Comparison of ENCODE assay signal across 8 cellular contexts in genomic region chr12:55965941-55966407, GRCh38. TPM values are rescaled to one million over a fixed set of nuclear protein-coding genes. Genes with fewer than 3 reads are reported as not detected.
DNase-seq lines count a peak whose midpoint lies in the region; ATAC-seq, FAIRE-seq and TF ChIP-seq lines count a peak whose summit lies in the region.

Gene PMEL (minus strand): TSS chr12:55966042. CDS start chr12:55966011, 31 bp downstream.

- peaks cover 34% of the 10 kb centered on the region for H3K4me1 Mint-ChIP-seq in CD8-positive, alpha-beta T cell (ENCODE audit: low read depth)
- peaks cover 31% of the 10 kb centered on the region for H3K4me1 Mint-ChIP-seq in central memory CD8-positive, alpha-beta T cell

- peak within 1 kb of the TSS; percentile 85 for H3K27ac Mint-ChIP-seq in CD8-positive, alpha-beta T cell
- peak within 1 kb of the TSS; percentile 89 for H3K27ac Mint-ChIP-seq in central memory CD8-positive, alpha-beta T cell (ENCODE audit: low read depth)

- peaks cover 4% of the 10 kb centered on the region for H3K36me3 Mint-ChIP-seq in CD8-positive, alpha-beta T cell
- peaks cover 9% of the 10 kb centered on the region for H3K36me3 Mint-ChIP-seq in central memory CD8-positive, alpha-beta T cell (ENCODE audit: insufficient read depth)

- peaks cover 17% of the 10 kb centered on the region for H3K79me2 ChIP-seq in KMS-11 (ENCODE audit: insufficient read depth, low read depth)

- CTCF ChIA-PET in CD8-positive, alpha-beta T cell (lab: Charles Lee) = no interaction called here

- intact Hi-C loops in CD8-positive, alpha-beta T cell (cut with DNase I, micrococcal nuclease) = loop anchor here (1.0 to 2.0 kb wide), 3 partner anchors 8 to 39 kb away; partner anchors contain the start of genes PYM1 (in 1 of the 2) and RAB5B (in 1 of the 2)

- H4K20me1 ChIP-seq in KMS-11 (ENCODE audit: insufficient read depth) = no peaks in the 10 kb centered on the region

- POLR2A ChIA-PET in CD8-positive, alpha-beta T cell (lab: Charles Lee) = no interaction called here

- peak within 1 kb of the TSS; percentile 82 for H3K4me2 ChIP-seq in KMS-11

- DNase-seq in CD8-positive, alpha-beta T cell = no peak
- DNase-seq in central memory CD8-positive, alpha-beta T cell (ENCODE audit: low spot score in 2 of 2) = no peak
- DNase-seq in urothelium cell line (ENCODE audit: low spot score) (no peak), D341Med (ENCODE audit: low spot score) (no peak)

- peak within 1 kb of the TSS; percentile 81 for H3K4me3 ChIP-seq in CD8-positive, alpha-beta T cell (ENCODE audit: low read depth, low read length)
- H3K4me3 ChIP-seq in KMS-11 (IDR thresholded peaks at IDR 0.05; ENCODE audit: insufficient read depth, low read depth, low read length) = peak within 1 kb of the TSS; percentile 67
- peak within 1 kb of the TSS; percentile 62 to 88 (median 64) for H3K4me3 ChIP-seq in liver (ENCODE audit: low read depth in 1 of 3, low read length in 3 of 3)
- H3K4me3 ChIP-seq in urinary bladder (ENCODE audit: low read depth, low read length) = peak within 1 kb of the TSS; percentile 77

- H2AFZ ChIP-seq in KMS-11 (ENCODE audit: low read depth) = peak within 1 kb of the TSS; percentile 97

- H3K4me1 ChIP-seq in CD8-positive, alpha-beta T cell (ENCODE audit: insufficient read depth, low read length) = peaks cover 18% of the 10 kb centered on the region
- peaks cover 20% of the 10 kb centered on the region for H3K4me1 ChIP-seq in KMS-11 (ENCODE audit: low read depth, poor library complexity, severe bottlenecking)
- H3K4me1 ChIP-seq in liver (ENCODE audit: control insufficient read depth in 4 of 4, insufficient read depth in 4 of 4, low read length in 3 of 4) = peaks cover 7 to 17% (median 11%) of the 10 kb centered on the region in 4 donors
- H3K4me1 ChIP-seq in urinary bladder (ENCODE audit: insufficient read depth) = no peaks in the 10 kb centered on the region

- 13% methylated on average over 4 of the region's 4 CpGs for WGBS in liver
- WGBS in urinary bladder = 9% methylated on average over 4 of the region's 4 CpGs

- no peak for TF ChIP-seq CTCF in CD8-positive, alpha-beta T cell (IDR thresholded peaks at IDR 0.05)
- TF ChIP-seq CTCF in KMS-11 (conservative IDR thresholded peaks at IDR 0.05; ENCODE audit: low read depth, low read length) (no peak), liver (IDR thresholded peaks at IDR 0.05; ENCODE audit: low read depth, low read length, missing input control) (no peak)

- peak within 1 kb of the TSS; percentile 70 for H3K9ac ChIP-seq in KMS-11
- peak within 1 kb of the TSS; percentile 65 to 80 for H3K9ac ChIP-seq in liver (ENCODE audit: low read depth in 1 of 2, low read length in 2 of 2)

- no peaks in the 10 kb centered on the region for H3K9me3 Mint-ChIP-seq in CD8-positive, alpha-beta T cell
- H3K9me3 Mint-ChIP-seq in central memory CD8-positive, alpha-beta T cell = no peaks in the 10 kb centered on the region

- H3K36me3 ChIP-seq in CD8-positive, alpha-beta T cell (ENCODE audit: insufficient read depth, low read length) = no peaks in the 10 kb centered on the region
- no peaks in the 10 kb centered on the region for H3K36me3 ChIP-seq in KMS-11 (ENCODE audit: insufficient read depth)
- H3K36me3 ChIP-seq in liver (ENCODE audit: control insufficient read depth in 4 of 4, insufficient read depth in 3 of 4, low read depth in 1 of 4, low read length in 3 of 4) = peaks cover 0 to 4% (median 0%) of the 10 kb centered on the region in 4 donors
- H3K36me3 ChIP-seq in urinary bladder (ENCODE audit: insufficient read depth) = no peaks in the 10 kb centered on the region

- ATAC-seq in CD8-positive, alpha-beta T cell = peak; percentile 2
- no peak for ATAC-seq in central memory CD8-positive, alpha-beta T cell (replicated peaks; ENCODE audit: extremely low read depth, poor library complexity, severe bottlenecking)
- ATAC-seq in HG02610 (IDR thresholded peaks at IDR 0.05; ENCODE audit: unreplicated experiment) = no peak

- no peak for FAIRE-seq in urothelium cell line (lab: Jason Lieb, UNC)

- H3K9me3 ChIP-seq in CD8-positive, alpha-beta T cell (ENCODE audit: low read length) = no peaks in the 10 kb centered on the region
- H3K9me3 ChIP-seq in liver (ENCODE audit: control insufficient read depth in 4 of 4, low read length in 3 of 4) = no peaks in the 10 kb centered on the region

- H3K27me3 ChIP-seq in CD8-positive, alpha-beta T cell (ENCODE audit: insufficient read depth, low read length) = no peaks in the 10 kb centered on the region
- no peaks in the 10 kb centered on the region for H3K27me3 ChIP-seq in KMS-11 (ENCODE audit: insufficient read depth, low read depth)
- H3K27me3 ChIP-seq in liver (ENCODE audit: control insufficient read depth in 4 of 4, insufficient read depth in 4 of 4, low read length in 3 of 4) = no peaks in the 10 kb centered on the region

- no peaks in the 10 kb centered on the region for H3K27me3 Mint-ChIP-seq in CD8-positive, alpha-beta T cell (ENCODE audit: low read depth)
- H3K27me3 Mint-ChIP-seq in central memory CD8-positive, alpha-beta T cell = no peaks in the 10 kb centered on the region

- peak within 1 kb of the TSS; percentile 90 for H3K4me3 Mint-ChIP-seq in CD8-positive, alpha-beta T cell
- H3K4me3 Mint-ChIP-seq in central memory CD8-positive, alpha-beta T cell = peak within 1 kb of the TSS; percentile 94

- peak within 1 kb of the TSS; percentile 41 for H3K27ac ChIP-seq in CD8-positive, alpha-beta T cell (ENCODE audit: low read depth, low read length)
- H3K27ac ChIP-seq in KMS-11 = peak within 1 kb of the TSS; percentile 24; the same call in 1 of the 2 replicates
- peak within 1 kb of the TSS; percentile 65 to 86 for H3K27ac ChIP-seq in liver (ENCODE audit: low read depth in 1 of 2, low read length in 2 of 2)
- H3K27ac ChIP-seq in urinary bladder (ENCODE audit: low read depth) = peak within 1 kb of the TSS; percentile 52

- no peak for TF ChIP-seq RAD21 in liver (IDR thresholded peaks at IDR 0.05)

TF ChIP-seq in liver, 16 proteins besides CTCF, POLR2A, EP300 and RAD21:
- no peak for TF ChIP-seq HNF4G (IDR thresholded peaks at IDR 0.05)
- no peak for TF ChIP-seq FOXA1 (IDR thresholded peaks at IDR 0.05)
- no peak for TF ChIP-seq NR2F2 (IDR thresholded peaks at IDR 0.05)
- no peak for TF ChIP-seq FOXA2 (IDR thresholded peaks at IDR 0.05)
- TF ChIP-seq REST (IDR thresholded peaks at IDR 0.05) = no peak
- TF ChIP-seq ATF3 (IDR thresholded peaks at IDR 0.05) = no peak
- no peak for TF ChIP-seq HNF4A (conservative IDR thresholded peaks at IDR 0.05)
- no peak for TF ChIP-seq TAF1 (conservative IDR thresholded peaks at IDR 0.05)
- no peak for TF ChIP-seq ZBTB33 (IDR thresholded peaks at IDR 0.05)
- TF ChIP-seq EGR1 (IDR thresholded peaks at IDR 0.05; ENCODE audit: low read depth in 2 of 2) = no peak
- no peak for TF ChIP-seq RXRA (IDR thresholded peaks at IDR 0.05)
- TF ChIP-seq GABPA (IDR thresholded peaks at IDR 0.05 in 1 of 2, conservative IDR thresholded peaks at IDR 0.05 in 1 of 2) = no peak
- no peak for TF ChIP-seq SP1 (IDR thresholded peaks at IDR 0.05)
- no peak for TF ChIP-seq JUND (IDR thresholded peaks at IDR 0.05)
- no peak for TF ChIP-seq YY1 (IDR thresholded peaks at IDR 0.05)

RNA-seq across cellular contexts. Expression of gene PMEL, which starts in this region (rescaled TPM):
- total RNA-seq in CD8-positive, alpha-beta T cell = not detected
- total RNA-seq in liver (1 to 10 TPM; 1.1 to 4.5 TPM), urinary bladder (1.5 TPM)
- polyA plus RNA-seq in liver (1 to 10 TPM; 2.1 to 2.7 TPM), urinary bladder (0.89 TPM)

Comparison
In these comparisons a context has a peak if more than half of its experiments do, and no peak if none do; other contexts are left out.
1. Peak in ATAC-seq, H3K4me3 ChIP-seq and H3K27ac ChIP-seq in CD8-positive, alpha-beta T cell; RNA of the gene not detected or under 1 TPM.
2. H3K27ac ChIP-seq: peak in every context shown above with its lines; median percentile 76 in liver; 52 in urinary bladder; 41 in CD8-positive, alpha-beta T cell; 24 in KMS-11.